In genomic region chr11:94794287-94795168, GRCh38 we compare ENCODE assay signal across 9 cellular contexts. TPM values are rescaled to one million over a fixed set of nuclear protein-coding genes. Genes with fewer than 3 reads are reported as not detected.
DNase-seq lines count a peak whose midpoint lies in the region; ATAC-seq lines count a peak whose summit lies in the region.
"Had no signal": no experiment of that assay in that cellular context is flagged by ENCODE, and none has a peak within 500 bp of the region (broad histone marks: within the 10 kb centered on the region; RNA-seq: fewer than 3 reads in every experiment).

No MANE protein-coding gene starts in this region.

- H3K27ac ChIP-seq in muscle layer of colon (ENCODE audit: low read depth, low read length) = peak overlapping the region; percentile 35

- DNase-seq in AG08395 (ENCODE audit: low spot score) = peak; percentile 89
- peak; percentile 80 for DNase-seq in NCI-H2196 (lab: John Stamatoyannopoulos, UW; ENCODE audit: unreplicated experiment)
- DNase-seq in dermis blood vessel endothelial cell = peak; percentile 91
- DNase-seq: activated naive CD4-positive, alpha-beta T cell treated with anti-CD3 and anti-CD28 coated beads, Interleukin-2, amount 50 U/mL, for 16 hours had no signal

- H3K9me3 ChIP-seq in muscle layer of colon (ENCODE audit: low read length) = no peaks in the 10 kb centered on the region

- H3K36me3 ChIP-seq in muscle layer of colon (ENCODE audit: insufficient read depth, low read length) = peaks cover 6% of the 10 kb centered on the region

- H3K4me3 ChIP-seq in muscle layer of colon (ENCODE audit: low read depth in 1 of 2, low read length in 2 of 2) = peak overlapping the region in 1 of 2 donors; percentile 19

- no peak overlapping the region for H3K9ac ChIP-seq in muscle layer of colon (ENCODE audit: low read length)

- H3K27me3 ChIP-seq in muscle layer of colon (ENCODE audit: control insufficient read depth in 1 of 2, insufficient read depth in 2 of 2, low read length in 2 of 2) = no peaks in the 10 kb centered on the region

- ATAC-seq in GM18907 (IDR thresholded peaks at IDR 0.05; ENCODE audit: unreplicated experiment) (no peak), HG02884 (IDR thresholded peaks at IDR 0.05; ENCODE audit: unreplicated experiment) (no peak), GM19455 (IDR thresholded peaks at IDR 0.05; ENCODE audit: unreplicated experiment) (no peak), GM21360 (IDR thresholded peaks at IDR 0.05; ENCODE audit: unreplicated experiment) (no peak)

- H3K4me1 ChIP-seq in muscle layer of colon (ENCODE audit: insufficient read depth, low read length) = peaks cover 72% of the 10 kb centered on the region

RNA-seq across cellular contexts. Expression of gene AMOTL1, which starts 26.4 kb away (rescaled TPM):
- 38.1 and 53.4 TPM in 2 replicates for total RNA-seq in dermis blood vessel endothelial cell
